In genomic region chr2:56448999-56449431, GRCh38 we compare ENCODE assay signal across 1 cellular context.
TF ChIP-seq lines count a peak whose summit lies in the region.

No MANE protein-coding gene starts in this region.

TF ChIP-seq in A549, 52 proteins besides CTCF, POLR2A, EP300 and RAD21 (continued from another document):
- peak; percentile 94 for TF ChIP-seq HES2 (IDR thresholded peaks at IDR 0.05)
- no peak for TF ChIP-seq CBX8 (IDR thresholded peaks at IDR 0.05)
- TF ChIP-seq CEBPB (IDR thresholded peaks at IDR 0.05), result peak; percentile 94 to 97
- TF ChIP-seq FOSL2 (IDR thresholded peaks at IDR 0.05), result peak; percentile 45
- TF ChIP-seq FOSL2 (CRISPR knock-in tag; IDR thresholded peaks at IDR 0.05), result peak; percentile 17; the same call in 1 of the 2 replicates
- TF ChIP-seq BCL3 (IDR thresholded peaks at IDR 0.05), result 0 out of 3 replicates have a peak, but pooled peaks have one; percentile 39
- peak; percentile 69 to 81; a peak in 3 of 5 replicates for TF ChIP-seq JUN (IDR thresholded peaks at IDR 0.05)
- no peak for TF ChIP-seq MYC (IDR thresholded peaks at IDR 0.05; ENCODE audit: borderline replicate concordance, low read length)
TF ChIP-seq in A549: peak in this region for 7.
